In the genomic region with DNA sequence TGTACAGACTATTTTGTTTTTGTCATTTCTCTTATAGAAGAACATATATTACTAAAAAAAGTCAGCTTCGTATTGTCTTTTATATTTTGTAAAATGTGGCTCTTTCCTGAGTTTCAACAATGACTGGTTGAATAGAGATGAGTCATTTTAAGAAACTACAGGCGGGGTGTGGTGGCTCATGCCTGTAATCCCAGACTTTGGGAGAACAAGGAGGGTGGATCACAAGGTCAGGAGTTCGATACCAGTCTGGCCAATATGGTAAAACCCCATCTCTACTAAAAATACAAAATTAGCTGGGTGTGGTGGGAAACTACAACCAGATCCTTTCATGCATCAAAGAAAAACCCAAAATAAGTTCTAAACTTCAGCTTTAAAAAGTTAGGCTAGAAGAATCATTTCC, we compare ENCODE assay signal across 15 cellular contexts.
DNase-seq lines count a peak whose midpoint lies in the region; ATAC-seq and TF ChIP-seq lines count a peak whose summit lies in the region.
"Had no signal": no experiment of that assay in that cellular context is flagged by ENCODE, and none has a peak within 500 bp of the region (broad histone marks: within the 10 kb centered on the region; RNA-seq: fewer than 3 reads in every experiment).

No MANE protein-coding gene starts in this region.

- peaks cover 68% of the 10 kb centered on the region; the same call in 1 of the 2 replicates for H3K79me2 ChIP-seq in KMS-11 (ENCODE audit: insufficient read depth, low read depth)

- H3K27ac ChIP-seq in BLaER1, result no peak overlapping the region
- H3K27ac ChIP-seq in KMS-11, result peak overlapping the region; percentile 20; the same call in 1 of the 2 replicates
- H3K27ac ChIP-seq: parathyroid adenoma, vagina, VCaP had no signal

- ATAC-seq in HG02840 (IDR thresholded peaks at IDR 0.05; ENCODE audit: low FRiP score, unreplicated experiment) (no peak), GM21423 (IDR thresholded peaks at IDR 0.05; ENCODE audit: unreplicated experiment) (no peak)
- ATAC-seq: stimulated activated naive CD8-positive, alpha-beta T cell treated with anti-CD3 and anti-CD28 coated beads, Interleukin-15, amount 100 ng/mL, for 72 hours had no signal

- H3K9me3 ChIP-seq in BLaER1, result no peaks in the 10 kb centered on the region
- H3K9me3 ChIP-seq: spleen, vagina had no signal

- H3K36me3 ChIP-seq in BLaER1 (0 out of 2 replicates have a peak, but pooled peaks cover 3% of the 10 kb centered on the region), KMS-11 (ENCODE audit: insufficient read depth) (no peaks in the 10 kb centered on the region)
- H3K36me3 ChIP-seq: spleen, vagina had no signal

- no peak overlapping the region for H3K9ac ChIP-seq in BLaER1
- H3K9ac ChIP-seq in KMS-11, result no peak overlapping the region
- H3K9ac ChIP-seq: parathyroid adenoma had no signal

- in situ Hi-C loops in astrocyte of the spinal cord (cut with HindIII; ENCODE audit: low sequenced_read_pairs), result no loop called here

- DNase-seq in astrocyte of the spinal cord (ENCODE audit: low read depth, low spot score) (peak; percentile 42), foreskin fibroblast (peak; percentile 17 to 58), NCI-H446 (lab: John Stamatoyannopoulos, UW) (no peak)
- DNase-seq in NK-92 treated with Interleukin-12 subunit alpha and Interleukin-12 subunit beta, amount 100 ng/mL, for 24 hours (lab: John Stamatoyannopoulos, UW), result no peak
- DNase-seq: effector memory CD4-positive, alpha-beta T cell; kidney; spleen; stimulated activated naive CD8-positive, alpha-beta T cell treated with anti-CD3 and anti-CD28 coated beads, Interleukin-15, amount 100 ng/mL, for 72 hours had no signal

- no peaks in the 10 kb centered on the region for H3K27me3 ChIP-seq in BLaER1
- no peaks in the 10 kb centered on the region for H3K27me3 ChIP-seq in KMS-11 (ENCODE audit: insufficient read depth, low read depth)
- H3K27me3 ChIP-seq: spleen, vagina had no signal

- no peak for TF ChIP-seq CTCF in KMS-11 (conservative IDR thresholded peaks at IDR 0.05; ENCODE audit: low read depth, low read length)
- no peak for TF ChIP-seq CTCF in astrocyte of the spinal cord (IDR thresholded peaks at IDR 0.05; ENCODE audit: low read depth, low read length)
- no peak for TF ChIP-seq CTCF in foreskin fibroblast (IDR thresholded peaks at IDR 0.05; ENCODE audit: low read depth, low read length)

- H4K20me1 ChIP-seq in BLaER1, result peaks cover 100% of the 10 kb centered on the region
- H4K20me1 ChIP-seq in KMS-11 (ENCODE audit: insufficient read depth), result 0 out of 2 replicates have a peak, but pooled peaks cover 3% of the 10 kb centered on the region

- no peak overlapping the region for H3K4me3 ChIP-seq in BLaER1
- no peak overlapping the region for H3K4me3 ChIP-seq in KMS-11 (IDR thresholded peaks at IDR 0.05; ENCODE audit: insufficient read depth, low read depth, low read length)
- no peak overlapping the region for H3K4me3 ChIP-seq in astrocyte of the spinal cord (ENCODE audit: low read depth, low read length)
- H3K4me3 ChIP-seq in foreskin fibroblast (ENCODE audit: low read depth in 1 of 2, low read length in 2 of 2), result no peak overlapping the region
- H3K4me3 ChIP-seq: spleen, vagina had no signal

- no peak overlapping the region for H2AFZ ChIP-seq in KMS-11 (ENCODE audit: low read depth)
- H2AFZ ChIP-seq: parathyroid adenoma had no signal

- H3K4me2 ChIP-seq in BLaER1 (peak overlapping the region; percentile 1), KMS-11 (peak overlapping the region; percentile 48; the same call in 1 of the 2 replicates)

- peaks cover 17% of the 10 kb centered on the region; the same call in 1 of the 2 replicates for H3K4me1 ChIP-seq in BLaER1
- peaks cover 70% of the 10 kb centered on the region for H3K4me1 ChIP-seq in KMS-11 (ENCODE audit: low read depth, poor library complexity, severe bottlenecking)

Comparison
In these comparisons a context has a peak if more than half of its experiments do, and no peak if none do; other contexts are left out.
1. DNase-seq: peak in astrocyte of the spinal cord (single experiment) and foreskin fibroblast (2 of 2); none in NK-92 treated with Interleukin-12 subunit alpha and Interleukin-12 subunit beta, amount 100 ng/mL, for 24 hours (single experiment) and NCI-H446 (0 of 2).